In genomic region chrX:21926116-21926515, GRCh38 we compare ENCODE assay signal across 11 cellular contexts. TPM values are rescaled to one million over a fixed set of nuclear protein-coding genes. Genes with fewer than 3 reads are reported as not detected.
DNase-seq lines count a peak whose midpoint lies in the region; ATAC-seq and TF ChIP-seq lines count a peak whose summit lies in the region.
"Had no signal": no experiment of that assay in that cellular context is flagged by ENCODE, and none has a peak within 500 bp of the region (broad histone marks: within the 10 kb centered on the region; RNA-seq: fewer than 3 reads in every experiment).

No MANE protein-coding gene starts in this region.

- H3K27ac Mint-ChIP-seq in neural progenitor cell: no peak overlapping the region
- H3K27ac Mint-ChIP-seq in naive thymus-derived CD8-positive, alpha-beta T cell: no peak overlapping the region

- H3K4me1 ChIP-seq in BLaER1 treated with 17β-estradiol and CSF1 and Interleukin-3, amounts not matched to agents 10 nM and 100 nM: peaks cover 0 to 52% (median 15%) of the 10 kb centered on the region in 10 experiments; a peak in 14 of 20 replicates
- H3K4me1 ChIP-seq in neural progenitor cell: no peaks in the 10 kb centered on the region

- no peak for TF ChIP-seq CTCF in brain microvascular endothelial cell (IDR thresholded peaks at IDR 0.05; ENCODE audit: low read depth, low read length, missing control alignments)
- no peak for TF ChIP-seq CTCF in neural progenitor cell (IDR thresholded peaks at IDR 0.05)

- H3K4me2 ChIP-seq in BLaER1 treated with 17β-estradiol and CSF1 and Interleukin-3, amounts not matched to agents 10 nM and 100 nM: peak overlapping the region in 5 of 11 experiments; percentile 12 to 67 (median 31); a peak in 7 of 22 replicates
- H3K4me2 ChIP-seq in neural progenitor cell: no peak overlapping the region

- peaks cover 3% of the 10 kb centered on the region for H3K27me3 Mint-ChIP-seq in neural progenitor cell (ENCODE audit: insufficient read depth, low read depth)
- H3K27me3 Mint-ChIP-seq in naive thymus-derived CD8-positive, alpha-beta T cell: no peaks in the 10 kb centered on the region

- peaks cover 0 to 4% (median 0%) of the 10 kb centered on the region in 11 experiments; a peak in 2 of 22 replicates for H3K9me3 ChIP-seq in BLaER1 treated with 17β-estradiol and CSF1 and Interleukin-3, amounts not matched to agents 10 nM and 100 nM (replicated peaks in 1 of 11)
- no peaks in the 10 kb centered on the region for H3K9me3 ChIP-seq in neural progenitor cell (ENCODE audit: low read depth)

- no peaks in the 10 kb centered on the region for H4K20me1 ChIP-seq in BLaER1 treated with 17β-estradiol and CSF1 and Interleukin-3, amounts not matched to agents 10 nM and 100 nM
- H4K20me1 ChIP-seq in neural progenitor cell (ENCODE audit: low read depth): no peaks in the 10 kb centered on the region

- H3F3A ChIP-seq in neural progenitor cell (ENCODE audit: low read depth): no peaks in the 10 kb centered on the region

- no peaks in the 10 kb centered on the region for H3K36me3 Mint-ChIP-seq in neural progenitor cell
- H3K36me3 Mint-ChIP-seq in naive thymus-derived CD8-positive, alpha-beta T cell: peaks cover 0 to 3% (median 2%) of the 10 kb centered on the region in 3 donors

- in situ Hi-C loops in brain microvascular endothelial cell (cut with HindIII; ENCODE audit: low pct_ligation_motif_present, low sequenced_read_pairs): no loop called here

- no peaks in the 10 kb centered on the region for H3K36me3 ChIP-seq in BLaER1 treated with 17β-estradiol and CSF1 and Interleukin-3, amounts not matched to agents 10 nM and 100 nM
- H3K36me3 ChIP-seq in brain microvascular endothelial cell (replicated peaks) (no peaks in the 10 kb centered on the region), neural progenitor cell (no peaks in the 10 kb centered on the region)

- H3K9me3 Mint-ChIP-seq in neural progenitor cell: peaks cover 4% of the 10 kb centered on the region
- H3K9me3 Mint-ChIP-seq in naive thymus-derived CD8-positive, alpha-beta T cell: peaks cover 0 to 9% (median 0%) of the 10 kb centered on the region in 9 donors

- H2AFZ ChIP-seq in neural progenitor cell (replicated peaks): no peak overlapping the region

- DNase-seq in LoVo (ENCODE audit: low spot score) (peak; percentile 6), brain microvascular endothelial cell (no peak), lung microvascular endothelial cell (ENCODE audit: low read depth in 2 of 2) (peak; percentile 23 to 74), neural progenitor cell (ENCODE audit: low spot score) (no peak), T1000 (lab: John Stamatoyannopoulos, UW) (no peak), substantia nigra (lab: John Stamatoyannopoulos, UW) (no peak)
- no peak for DNase-seq in naive thymus-derived CD8-positive, alpha-beta T cell
- DNase-seq: COR-L47; effector CD4-positive, alpha-beta T cell; NCI-H2081 treated with DMSO at 0.1 percent for 48 hours had no signal

- no peaks in the 10 kb centered on the region for H3K79me2 ChIP-seq in neural progenitor cell (ENCODE audit: low read depth)

- H3K4me3 ChIP-seq in BLaER1 treated with 17β-estradiol and CSF1 and Interleukin-3, amounts not matched to agents 10 nM and 100 nM: no peak overlapping the region
- H3K4me3 ChIP-seq in brain microvascular endothelial cell (ENCODE audit: low read depth, low read length) (no peak overlapping the region), neural progenitor cell (no peak overlapping the region)

- no peak overlapping the region for H3K9ac ChIP-seq in BLaER1 treated with 17β-estradiol and CSF1 and Interleukin-3, amounts not matched to agents 10 nM and 100 nM
- H3K9ac ChIP-seq in neural progenitor cell: no peak overlapping the region

- H3K4me3 Mint-ChIP-seq in neural progenitor cell: no peak overlapping the region
- H3K4me3 Mint-ChIP-seq in naive thymus-derived CD8-positive, alpha-beta T cell: no peak overlapping the region

- H3K27me3 ChIP-seq in BLaER1 treated with 17β-estradiol and CSF1 and Interleukin-3, amounts not matched to agents 10 nM and 100 nM: no peaks in the 10 kb centered on the region
- H3K27me3 ChIP-seq in brain microvascular endothelial cell (replicated peaks): no peaks in the 10 kb centered on the region
- H3K27me3 ChIP-seq in neural progenitor cell: no peaks in the 10 kb centered on the region

- H3K27ac ChIP-seq in BLaER1 treated with 17β-estradiol and CSF1 and Interleukin-3, amounts not matched to agents 10 nM and 100 nM: peak overlapping the region in 6 of 11 experiments; percentile 13 to 63 (median 46); a peak in 9 of 22 replicates
- H3K27ac ChIP-seq in brain microvascular endothelial cell: peak overlapping the region; percentile 92
- H3K27ac ChIP-seq in neural progenitor cell: no peak overlapping the region
- no peak overlapping the region for H3K27ac ChIP-seq in substantia nigra (ENCODE audit: low read depth, low read length, poor library complexity, severe bottlenecking)

- POLR2A ChIA-PET in naive thymus-derived CD8-positive, alpha-beta T cell (lab: Charles Lee): no interaction called here

- no peak for ATAC-seq in naive thymus-derived CD8-positive, alpha-beta T cell

- H3K4me1 Mint-ChIP-seq in neural progenitor cell: peaks cover 19% of the 10 kb centered on the region
- peaks cover 6 to 10% (median 9%) of the 10 kb centered on the region in 4 donors for H3K4me1 Mint-ChIP-seq in naive thymus-derived CD8-positive, alpha-beta T cell

RNA-seq across cellular contexts. Expression of gene SMS, which starts 14.4 kb away (rescaled TPM):
- 99.4 and 137 TPM in 2 replicates for total RNA-seq in lung microvascular endothelial cell
- 105 and 142 TPM in 2 replicates for total RNA-seq in neural progenitor cell (ENCODE audit: low replicate concordance)
- total RNA-seq in naive thymus-derived CD8-positive, alpha-beta T cell: 10 to 100 TPM; 19.2 to 25.8 TPM
- 10 to 100 TPM; 32.7 to 39.5 (median 32.9) TPM for polyA plus RNA-seq in naive thymus-derived CD8-positive, alpha-beta T cell

Comparison
In these comparisons a context has a peak if more than half of its experiments do, and no peak if none do; other contexts are left out.
1. H3K27ac ChIP-seq: peak in BLaER1 treated with 17β-estradiol and CSF1 and Interleukin-3, amounts not matched to agents 10 nM and 100 nM (6 of 11) and brain microvascular endothelial cell (single experiment); none in neural progenitor cell (single experiment) and substantia nigra (single experiment).
2. DNase-seq: peak in LoVo (single experiment) and lung microvascular endothelial cell (2 of 2); none in brain microvascular endothelial cell (single experiment), neural progenitor cell (single experiment), T1000 (single experiment), substantia nigra (0 of 49) and naive thymus-derived CD8-positive, alpha-beta T cell (0 of 10).